Comparison of ENCODE assay signal across 21 cellular contexts in the genomic region with DNA sequence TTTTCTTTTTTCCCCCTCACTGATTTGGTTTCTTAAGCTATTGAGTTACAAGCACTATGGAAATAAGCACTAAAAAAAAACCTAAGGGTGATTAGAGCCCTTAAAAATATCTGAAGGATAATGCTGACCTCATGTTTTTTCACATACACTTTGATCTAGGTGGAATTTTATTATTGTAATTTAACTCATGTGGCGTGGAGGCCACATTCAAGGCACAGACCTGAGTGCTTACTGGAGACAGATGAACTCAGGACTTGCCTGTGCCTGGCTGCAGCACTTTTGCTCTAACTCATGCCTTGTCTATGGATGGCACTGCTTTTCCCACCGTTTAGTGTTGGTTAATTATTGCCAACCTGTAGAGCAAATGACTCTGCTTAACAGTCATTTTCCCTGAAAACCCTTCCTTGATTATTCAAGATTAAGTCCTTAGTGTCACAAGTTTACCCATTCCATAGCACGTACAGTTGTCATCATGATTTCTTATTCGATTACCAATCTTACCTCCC.
DNase-seq lines count a peak whose midpoint lies in the region; ATAC-seq and TF ChIP-seq lines count a peak whose summit lies in the region.
"Had no signal": no experiment of that assay in that cellular context is flagged by ENCODE, and none has a peak within 500 bp of the region (broad histone marks: within the 10 kb centered on the region; RNA-seq: fewer than 3 reads in every experiment).

No MANE protein-coding gene starts in this region.

- no peaks in the 10 kb centered on the region for H3K9me3 ChIP-seq in mucosa of descending colon
- H3K9me3 ChIP-seq: heart right ventricle, upper lobe of right lung had no signal

- TF ChIP-seq CTCF in mucosa of descending colon (IDR thresholded peaks at IDR 0.05), result no peak

- intact Hi-C loops in mucosa of descending colon (cut with DNase I, micrococcal nuclease), result no loop called here

- no peaks in the 10 kb centered on the region for H3K36me3 ChIP-seq in mucosa of descending colon (ENCODE audit: low read depth)
- H3K36me3 ChIP-seq: heart right ventricle, upper lobe of right lung had no signal

- H3K4me3 ChIP-seq in mucosa of descending colon, result no peak overlapping the region
- H3K4me3 ChIP-seq: heart right ventricle, upper lobe of right lung had no signal

- H3K4me1 ChIP-seq in mucosa of descending colon (ENCODE audit: low read depth), result no peaks in the 10 kb centered on the region
- H3K4me1 ChIP-seq: upper lobe of right lung had no signal

- ATAC-seq in mucosa of descending colon, result peak; percentile 24
- no peak for ATAC-seq in HG02571 (IDR thresholded peaks at IDR 0.05; ENCODE audit: unreplicated experiment)
- ATAC-seq: heart right ventricle; left ventricle myocardium superior; stimulated activated effector memory CD8-positive, alpha-beta T cell treated with anti-CD3 and anti-CD28 coated beads, Interleukin-12 subunit alpha, Interleukin-12 subunit beta, amount 100 ng/mL, for 72 hours; upper lobe of right lung had no signal

- peak; percentile 49 to 71 for DNase-seq in NCI-H526 (lab: John Stamatoyannopoulos, UW)
- DNase-seq in NCI-H526 treated with DMSO at 0.1 percent for 48 hours (lab: John Stamatoyannopoulos, UW), result no peak
- DNase-seq in glomerular visceral epithelial cell (ENCODE audit: extremely low spot score), result peak; percentile 45
- DNase-seq in mucosa of descending colon, result peak in 1 of 3 donors; percentile 9
- DNase-seq in activated CD4-positive, CD25-positive, alpha-beta regulatory T cell (lab: John Stamatoyannopoulos, UW), result no peak
- DNase-seq in epidermal melanocyte (ENCODE audit: insufficient read length, low spot score), result no peak
- no peak for DNase-seq in NCI-H2227 treated with DMSO at 0.1 percent for 48 hours (lab: John Stamatoyannopoulos, UW)
- DNase-seq: activated CD4-positive, alpha-beta T cell treated with anti-CD3 and anti-CD28 coated beads for 1 hour; activated effector memory CD4-positive, alpha-beta T cell treated with anti-CD3 and anti-CD28 coated beads, Interleukin-2, amount 50 U/mL, for 16 hours; cerebellar nuclear complex; foreskin fibroblast; heart right ventricle; left ventricle myocardium superior; NCI-H1092 treated with DMSO at 0.1 percent for 48 hours; NCI-H2029 treated with DMSO at 0.1 percent for 48 hours; NCI-H446; SIG-M5; substantia nigra; upper lobe of right lung had no signal

Comparison
In these comparisons a context has a peak if more than half of its experiments do, and no peak if none do; other contexts are left out.
1. DNase-seq: peak in NCI-H526 (2 of 2) and glomerular visceral epithelial cell (single experiment); none in NCI-H526 treated with DMSO at 0.1 percent for 48 hours (single experiment), activated CD4-positive, CD25-positive, alpha-beta regulatory T cell (0 of 4), epidermal melanocyte (single experiment) and NCI-H2227 treated with DMSO at 0.1 percent for 48 hours (single experiment).